Comparison of ENCODE assay signal across 1 cellular context in genomic region chr17:77476498-77476897, GRCh38.
TF ChIP-seq lines count a peak whose summit lies in the region.

No MANE protein-coding gene starts in this region.

TF ChIP-seq in IMR-90, 13 proteins besides CTCF, POLR2A, EP300 and RAD21:
- TF ChIP-seq, protein P1, sequence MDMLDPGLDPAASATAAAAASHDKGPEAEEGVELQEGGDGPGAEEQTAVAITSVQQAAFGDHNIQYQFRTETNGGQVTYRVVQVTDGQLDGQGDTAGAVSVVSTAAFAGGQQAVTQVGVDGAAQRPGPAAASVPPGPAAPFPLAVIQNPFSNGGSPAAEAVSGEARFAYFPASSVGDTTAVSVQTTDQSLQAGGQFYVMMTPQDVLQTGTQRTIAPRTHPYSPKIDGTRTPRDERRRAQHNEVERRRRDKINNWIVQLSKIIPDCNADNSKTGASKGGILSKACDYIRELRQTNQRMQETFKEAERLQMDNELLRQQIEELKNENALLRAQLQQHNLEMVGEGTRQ (IDR thresholded peaks at IDR 0.05; ENCODE audit: low read depth, low read length) = no peak
- TF ChIP-seq MAFK (IDR thresholded peaks at IDR 0.05; ENCODE audit: low read depth, low read length) = no peak
- no peak for TF ChIP-seq MXI1 (IDR thresholded peaks at IDR 0.05; ENCODE audit: borderline replicate concordance, low read depth, low read length)
- no peak for TF ChIP-seq RFX5 (IDR thresholded peaks at IDR 0.05; ENCODE audit: low read depth, low read length)
- TF ChIP-seq SMC3 (IDR thresholded peaks at IDR 0.05; ENCODE audit: low read depth, low read length) = no peak
- no peak for TF ChIP-seq RCOR1 (IDR thresholded peaks at IDR 0.05; ENCODE audit: insufficient replicate concordance, low read length)
- no peak for TF ChIP-seq ELK1 (IDR thresholded peaks at IDR 0.05; ENCODE audit: borderline replicate concordance, low read depth, low read length)
- TF ChIP-seq NFE2L2 (IDR thresholded peaks at IDR 0.05; ENCODE audit: low read depth, low read length) = no peak
- no peak for TF ChIP-seq BHLHE40 (IDR thresholded peaks at IDR 0.05; ENCODE audit: low read depth, low read length)
- TF ChIP-seq MAZ (IDR thresholded peaks at IDR 0.05; ENCODE audit: borderline replicate concordance, low read depth, low read length) = no peak
- TF ChIP-seq CHD1 (IDR thresholded peaks at IDR 0.05; ENCODE audit: low read depth, low read length) = no peak
- TF ChIP-seq FOS (IDR thresholded peaks at IDR 0.05; ENCODE audit: low read depth, low read length) = no peak
- TF ChIP-seq CEBPB (IDR thresholded peaks at IDR 0.05; ENCODE audit: low read depth, low read length) = no peak
